In the genomic region with DNA sequence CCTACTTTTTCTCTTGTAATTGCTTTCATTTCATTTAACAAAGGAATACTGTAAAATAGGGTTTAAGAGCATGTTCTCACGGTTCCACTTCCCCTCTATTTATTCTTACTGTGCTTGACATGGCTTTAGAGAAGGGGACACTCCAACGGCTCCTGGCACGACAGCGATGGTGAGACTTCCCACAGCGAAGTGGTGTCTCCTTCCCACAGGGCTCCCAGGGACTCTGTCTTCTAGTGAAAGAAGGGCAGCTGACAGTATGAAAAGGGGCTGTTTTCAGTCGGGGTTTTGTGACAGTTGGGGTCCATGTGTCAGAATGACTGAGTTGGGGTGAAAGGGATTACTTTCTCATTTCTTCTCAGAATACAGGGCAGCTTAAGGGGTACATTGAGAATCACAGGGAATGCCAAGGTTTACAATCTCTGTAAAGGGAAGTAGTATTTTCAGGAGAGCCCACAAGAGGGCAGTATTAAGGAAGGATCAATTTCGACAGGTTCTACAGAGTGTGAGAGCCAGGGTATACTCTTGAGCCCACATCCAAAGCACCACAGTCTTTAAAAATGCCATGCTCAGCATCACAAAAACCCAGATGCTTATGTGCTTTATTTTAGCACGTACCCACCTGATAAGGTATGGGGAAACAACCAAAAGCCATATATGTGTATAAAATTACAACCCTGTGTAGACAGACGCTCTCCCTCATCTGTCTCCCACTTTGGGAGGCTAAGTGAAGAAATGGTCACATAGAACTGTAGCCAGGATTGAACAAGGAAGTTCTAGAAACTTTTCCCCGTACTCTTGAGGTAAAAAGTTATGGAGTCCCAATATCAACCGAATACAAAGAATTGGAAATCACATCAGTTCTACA, we compare ENCODE assay signal across 1 cellular context.
TF ChIP-seq lines count a peak whose summit lies in the region.

No MANE protein-coding gene starts in this region.

TF ChIP-seq in K562, 482 proteins besides CTCF, POLR2A, EP300 and RAD21:
- TF ChIP-seq POLR2H (tag; IDR thresholded peaks at IDR 0.05; ENCODE audit: low read depth) (no peak), SREBF1 (IDR thresholded peaks at IDR 0.05; ENCODE audit: borderline replicate concordance, low read depth, low read length) (no peak), ARNT (IDR thresholded peaks at IDR 0.05) (no peak), RBM14 (IDR thresholded peaks at IDR 0.05; ENCODE audit: borderline replicate concordance, insufficient read depth, low read depth, low read length) (no peak), PCBP1 (IDR thresholded peaks at IDR 0.05; ENCODE audit: low read depth, low read length, poor library complexity, severe bottlenecking) (no peak), ZNF311 (CRISPR knock-in tag; IDR thresholded peaks at IDR 0.05) (no peak), RBM39 (optimal IDR thresholded peaks at IDR 0.05; ENCODE audit: low read depth, low read length) (no peak), KLF16 (IDR thresholded peaks at IDR 0.05) (no peak), YY1 (IDR thresholded peaks at IDR 0.05; ENCODE audit: borderline replicate concordance in 1 of 3, control insufficient read depth in 1 of 3, extremely low read depth in 1 of 3, insufficient read depth in 3 of 3, insufficient read length in 1 of 3, insufficient replicate concordance in 2 of 3, low read depth in 1 of 3, low read length in 2 of 3) (no peak), ETV5 (CRISPR knock-in tag; IDR thresholded peaks at IDR 0.05; ENCODE audit: low read depth) (no peak), ZNF175 (CRISPR knock-in tag; IDR thresholded peaks at IDR 0.05; ENCODE audit: low read depth) (no peak)
- TF ChIP-seq, protein P1, sequence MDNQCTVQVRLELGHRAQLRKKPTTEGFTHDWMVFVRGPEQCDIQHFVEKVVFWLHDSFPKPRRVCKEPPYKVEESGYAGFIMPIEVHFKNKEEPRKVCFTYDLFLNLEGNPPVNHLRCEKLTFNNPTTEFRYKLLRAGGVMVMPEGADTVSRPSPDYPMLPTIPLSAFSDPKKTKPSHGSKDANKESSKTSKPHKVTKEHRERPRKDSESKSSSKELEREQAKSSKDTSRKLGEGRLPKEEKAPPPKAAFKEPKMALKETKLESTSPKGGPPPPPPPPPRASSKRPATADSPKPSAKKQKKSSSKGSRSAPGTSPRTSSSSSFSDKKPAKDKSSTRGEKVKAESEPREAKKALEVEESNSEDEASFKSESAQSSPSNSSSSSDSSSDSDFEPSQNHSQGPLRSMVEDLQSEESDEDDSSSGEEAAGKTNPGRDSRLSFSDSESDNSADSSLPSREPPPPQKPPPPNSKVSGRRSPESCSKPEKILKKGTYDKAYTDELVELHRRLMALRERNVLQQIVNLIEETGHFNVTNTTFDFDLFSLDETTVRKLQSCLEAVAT (IDR thresholded peaks at IDR 0.05): no peak
- TF ChIP-seq, protein P2, sequence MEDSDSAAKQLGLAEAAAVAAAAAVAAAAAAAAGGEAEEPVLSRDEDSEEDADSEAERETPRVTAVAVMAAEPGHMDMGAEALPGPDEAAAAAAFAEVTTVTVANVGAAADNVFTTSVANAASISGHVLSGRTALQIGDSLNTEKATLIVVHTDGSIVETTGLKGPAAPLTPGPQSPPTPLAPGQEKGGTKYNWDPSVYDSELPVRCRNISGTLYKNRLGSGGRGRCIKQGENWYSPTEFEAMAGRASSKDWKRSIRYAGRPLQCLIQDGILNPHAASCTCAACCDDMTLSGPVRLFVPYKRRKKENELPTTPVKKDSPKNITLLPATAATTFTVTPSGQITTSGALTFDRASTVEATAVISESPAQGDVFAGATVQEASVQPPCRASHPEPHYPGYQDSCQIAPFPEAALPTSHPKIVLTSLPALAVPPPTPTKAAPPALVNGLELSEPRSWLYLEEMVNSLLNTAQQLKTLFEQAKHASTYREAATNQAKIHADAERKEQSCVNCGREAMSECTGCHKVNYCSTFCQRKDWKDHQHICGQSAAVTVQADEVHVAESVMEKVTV (CRISPR knock-in tag; IDR thresholded peaks at IDR 0.05): no peak
